6 cellular contexts compared by ENCODE assay signal in the genomic region with DNA sequence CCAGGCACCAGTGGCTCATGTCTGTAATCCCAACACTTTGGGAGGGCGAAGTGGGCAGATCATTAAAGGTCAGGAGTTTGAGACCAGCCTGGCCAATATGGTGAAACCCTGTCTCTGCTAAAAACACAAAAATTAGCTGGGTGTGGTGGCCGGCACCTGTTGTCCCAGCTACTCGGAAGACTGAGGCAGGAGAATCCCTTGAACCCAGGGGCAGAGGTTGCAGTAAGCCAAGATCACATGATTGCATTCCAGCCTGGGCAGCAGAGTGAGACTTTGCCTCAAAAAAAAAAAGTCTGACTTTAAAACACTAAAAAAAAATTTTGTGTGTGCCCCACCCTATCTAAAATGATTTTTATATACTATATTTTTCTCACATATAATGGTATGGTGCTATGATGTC.
"Had no signal": no experiment of that assay in that cellular context is flagged by ENCODE, and none has a peak within 500 bp of the region (broad histone marks: within the 10 kb centered on the region; RNA-seq: fewer than 3 reads in every experiment).

No MANE protein-coding gene starts in this region.

- FAIRE-seq: HTR-8/SVneo, K562 had no signal

- DNase-seq: IMR-90, KBM-7, KG1 had no signal

- H3K27ac ChIP-seq: HL-60 had no signal

- H3K4me3 ChIP-seq: K562 had no signal

- ATAC-seq: K562 had no signal
